9 cellular contexts compared by ENCODE assay signal in the genomic region with DNA sequence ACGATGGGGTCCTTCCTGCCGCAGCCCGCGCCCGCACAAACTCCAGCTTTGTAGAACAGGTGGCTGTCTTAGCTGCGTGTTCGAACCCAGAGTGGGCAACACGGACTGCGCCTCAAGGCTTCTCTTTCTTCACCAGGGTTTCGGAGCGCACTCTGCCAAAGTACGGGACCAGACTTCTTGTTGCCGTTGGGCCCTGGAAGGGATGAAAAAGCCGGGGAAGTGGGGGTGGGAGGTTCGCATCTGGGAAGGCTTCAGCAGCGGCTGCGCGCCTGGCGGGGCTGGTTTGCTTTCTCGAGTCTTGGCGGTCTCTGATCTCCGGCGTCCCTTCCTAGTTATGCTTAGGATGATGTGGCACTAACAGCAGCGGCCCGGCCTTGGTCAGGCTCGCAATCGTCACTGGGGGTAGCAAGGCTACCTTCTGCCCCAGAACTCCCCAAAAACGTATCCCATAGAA. TPM values are rescaled to one million over a fixed set of nuclear protein-coding genes. Genes with fewer than 3 reads are reported as not detected.
DNase-seq lines count a peak whose midpoint lies in the region; ATAC-seq and TF ChIP-seq lines count a peak whose summit lies in the region.
"Had no signal": no experiment of that assay in that cellular context is flagged by ENCODE, and none has a peak within 500 bp of the region (broad histone marks: within the 10 kb centered on the region; RNA-seq: fewer than 3 reads in every experiment).

No MANE protein-coding gene starts in this region.

- H3K27ac Mint-ChIP-seq in osteocyte (ENCODE audit: unreplicated experiment) = no peak overlapping the region

- peaks cover 73% of the 10 kb centered on the region for H3K27me3 Mint-ChIP-seq in osteocyte (ENCODE audit: unreplicated experiment)

- no peaks in the 10 kb centered on the region for H3K9me3 Mint-ChIP-seq in osteocyte (ENCODE audit: unreplicated experiment)

- peak overlapping the region; percentile 67 for H3K4me3 Mint-ChIP-seq in osteocyte (ENCODE audit: unreplicated experiment)

- H3K4me1 Mint-ChIP-seq in osteocyte (ENCODE audit: unreplicated experiment) = peaks cover 24% of the 10 kb centered on the region

- H3K36me3 Mint-ChIP-seq in osteocyte (ENCODE audit: unreplicated experiment) = no peaks in the 10 kb centered on the region

- no peak for ATAC-seq in HG03460 (IDR thresholded peaks at IDR 0.05; ENCODE audit: unreplicated experiment)

- no peak for TF ChIP-seq CTCF in fibroblast of pulmonary artery (IDR thresholded peaks at IDR 0.05; ENCODE audit: low read length, missing control alignments)
- no peak for TF ChIP-seq CTCF in osteocyte (IDR thresholded peaks at IDR 0.05)

- peak overlapping the region; percentile 48 for H3K4me3 ChIP-seq in fibroblast of pulmonary artery (replicated peaks; ENCODE audit: low read depth, low read length)
- H3K4me3 ChIP-seq: BLaER1 had no signal

- DNase-seq in NCI-H526 (lab: John Stamatoyannopoulos, UW) (peak; percentile 0 to 34), NCI-H526 treated with DMSO at 0.1 percent for 48 hours (lab: John Stamatoyannopoulos, UW) (no peak), RPMI8226 (peak; percentile 7), fibroblast of pulmonary artery (ENCODE audit: low read depth) (peak; percentile 1), osteocyte (ENCODE audit: extremely low spot score, unreplicated experiment) (no peak), SKM-1 (lab: John Stamatoyannopoulos, UW; ENCODE audit: unreplicated experiment) (no peak), NCI-H345 treated with DMSO at 0.1 percent for 48 hours (lab: John Stamatoyannopoulos, UW; ENCODE audit: unreplicated experiment) (no peak)

RNA-seq across cellular contexts. Expression of a gene that starts 0.7 kb away (rescaled TPM):
- total RNA-seq in osteocyte = not detected in 2 replicates

Comparison
In these comparisons a context has a peak if more than half of its experiments do, and no peak if none do; other contexts are left out.
1. DNase-seq: peak in NCI-H526 (2 of 2), RPMI8226 (single experiment) and fibroblast of pulmonary artery (single experiment); none in NCI-H526 treated with DMSO at 0.1 percent for 48 hours (single experiment), osteocyte (single experiment), SKM-1 (single experiment) and NCI-H345 treated with DMSO at 0.1 percent for 48 hours (single experiment).